In the genomic region with DNA sequence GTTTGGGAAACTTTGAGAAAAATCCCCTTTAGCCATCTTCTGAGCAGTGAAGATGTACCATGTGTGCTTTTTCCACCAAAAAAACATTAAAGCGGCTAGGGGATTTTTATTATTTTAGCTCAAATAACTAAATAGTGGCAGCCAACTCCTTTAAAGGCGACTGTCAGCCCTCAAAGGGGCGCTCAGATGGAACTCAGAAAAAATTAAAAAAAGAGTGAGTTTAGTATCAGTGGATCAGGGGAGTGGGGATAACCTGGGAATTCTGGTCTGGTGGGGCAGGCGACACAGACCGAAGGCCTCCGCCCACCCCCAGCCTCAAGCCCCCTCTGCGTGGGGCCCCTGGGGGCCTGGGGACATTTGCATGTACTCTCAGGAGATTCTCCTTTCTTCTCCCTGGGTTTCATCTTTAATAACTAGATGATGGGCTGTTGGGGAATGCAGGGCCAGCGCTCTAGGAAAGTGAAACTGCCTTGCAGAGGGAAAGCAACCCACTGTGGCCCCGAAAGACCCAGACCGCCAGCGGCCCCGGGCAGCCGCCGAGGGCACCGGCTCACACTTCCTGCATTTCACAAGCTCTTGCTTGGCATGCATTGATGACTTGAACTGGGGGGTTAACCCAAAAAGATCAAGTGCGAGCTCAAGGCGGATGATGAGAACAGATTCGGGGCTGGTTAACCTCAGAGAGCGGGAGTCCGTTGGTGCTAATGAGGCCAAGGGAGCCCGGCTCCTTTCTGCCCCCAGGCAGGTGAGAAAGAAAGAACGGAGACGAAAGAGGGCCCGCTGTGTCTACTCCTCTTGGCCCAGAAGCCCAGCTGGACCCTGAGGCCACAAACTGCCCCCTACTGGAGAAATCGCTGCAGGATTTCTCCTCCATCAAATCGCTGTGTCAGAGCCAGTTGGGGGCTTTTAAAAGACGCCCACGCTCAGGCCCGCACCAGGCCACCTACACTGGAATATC, we compare ENCODE assay signal across 8 cellular contexts. TPM values are rescaled to one million over a fixed set of nuclear protein-coding genes. Genes with fewer than 3 reads are reported as not detected.
A peak's percentile ranks its signal among the peaks of the same experiment; 100 is the strongest.
DNase-seq lines count a peak whose midpoint lies in the region; ATAC-seq and TF ChIP-seq lines count a peak whose summit lies in the region.

No MANE protein-coding gene starts in this region.

- peak; percentile 41 for ATAC-seq in GM19397 (IDR thresholded peaks at IDR 0.05; ENCODE audit: unreplicated experiment)

- H3K4me1 ChIP-seq in cardiac muscle cell (ENCODE audit: low read depth) = no peaks in the 10 kb centered on the region

- CTCF ChIA-PET in BJ (lab: Yijun Ruan, JAX) = interaction anchor here (0.5 kb wide), 1 partner anchor 82 kb away, joined by 3 read pairs; no protein-coding TSS in a partner anchor

- DNase-seq in BJ (ENCODE audit: low read depth) (no peak), HL-60 (ENCODE audit: low read depth in 1 of 2, low spot score in 1 of 2) (peak in 1 of 2 experiments; percentile 57), cardiac muscle cell (ENCODE audit: low read depth in 1 of 2, low spot score in 1 of 2) (peak in 1 of 2 donors; percentile 31), NCI-H2107 treated with DMSO at 0.1 percent for 48 hours (lab: John Stamatoyannopoulos, UW; ENCODE audit: unreplicated experiment) (no peak), NCI-H146 treated with DMSO at 0.1 percent for 48 hours (lab: John Stamatoyannopoulos, UW; ENCODE audit: unreplicated experiment) (no peak)
- peak; percentile 50 for DNase-seq in activated CD8-positive, alpha-beta memory T cell treated with anti-CD3 and anti-CD28 coated beads, Interleukin-2, amount 50 U/mL, for 4 hours
- peak; percentile 45 for DNase-seq in stimulated activated CD4-positive, alpha-beta T cell treated with anti-CD3 and anti-CD28 coated beads, Interleukin-4, amount 100 ng/mL, for 24 hours

- H3K27ac ChIP-seq in HL-60 (replicated peaks) = peak overlapping the region; percentile 55
- H3K27ac ChIP-seq in cardiac muscle cell = no peak overlapping the region

- POLR2A ChIA-PET in BJ (lab: Charles Lee) = no interaction called here

- peaks cover 7% of the 10 kb centered on the region for H3K27me3 ChIP-seq in BJ (ENCODE audit: control insufficient read depth, insufficient read depth, low read length)
- H3K27me3 ChIP-seq in HL-60 (ENCODE audit: insufficient read depth, poor library complexity, severe bottlenecking) = no peaks in the 10 kb centered on the region
- no peaks in the 10 kb centered on the region for H3K27me3 ChIP-seq in cardiac muscle cell

- no peaks in the 10 kb centered on the region for H3K9me3 ChIP-seq in cardiac muscle cell (ENCODE audit: low read depth)

- H3K4me3 ChIP-seq in BJ (ENCODE audit: low read depth, low read length) (peak overlapping the region; percentile 29), HL-60 (replicated peaks; ENCODE audit: insufficient read depth, low read length) (peak overlapping the region; percentile 29), cardiac muscle cell (no peak overlapping the region)

- H3K36me3 ChIP-seq in BJ (ENCODE audit: control insufficient read depth, insufficient read depth, low read length) (no peaks in the 10 kb centered on the region), cardiac muscle cell (no peaks in the 10 kb centered on the region)

- TF ChIP-seq CTCF in BJ (IDR thresholded peaks at IDR 0.05; ENCODE audit: insufficient read depth, low read depth, low read length) (no peak), HL-60 (IDR thresholded peaks at IDR 0.05; ENCODE audit: insufficient read depth, low read length) (no peak), cardiac muscle cell (IDR thresholded peaks at IDR 0.05; ENCODE audit: low read depth, low read length) (peak; percentile 3)

RNA-seq across cellular contexts. Expression of gene BATF, which starts 7.3 kb away (rescaled TPM):
- polyA plus RNA-seq in BJ (2011; rRNA removed) = not detected in 2 replicates
- polyA minus RNA-seq in BJ (2011; rRNA and poly(A)+ RNA removed) = not detected in 2 replicates
- total RNA-seq in cardiac muscle cell = not detected in 2 replicates
- polyA plus RNA-seq in cardiac muscle cell = not detected in 2 replicates

Comparison
In these comparisons a context has a peak if more than half of its experiments do, and no peak if none do; other contexts are left out.
1. DNase-seq: peak in activated CD8-positive, alpha-beta memory T cell treated with anti-CD3 and anti-CD28 coated beads, Interleukin-2, amount 50 U/mL, for 4 hours (single experiment) and stimulated activated CD4-positive, alpha-beta T cell treated with anti-CD3 and anti-CD28 coated beads, Interleukin-4, amount 100 ng/mL, for 24 hours (single experiment); none in BJ (single experiment), NCI-H2107 treated with DMSO at 0.1 percent for 48 hours (single experiment) and NCI-H146 treated with DMSO at 0.1 percent for 48 hours (single experiment).